In genomic region chr2:127025357-127026062, GRCh38 we compare ENCODE assay signal across 8 cellular contexts.
A peak's percentile ranks its signal among the peaks of the same experiment; 100 is the strongest.
DNase-seq lines count a peak whose midpoint lies in the region; ATAC-seq, FAIRE-seq and TF ChIP-seq lines count a peak whose summit lies in the region.

No MANE protein-coding gene starts in this region.

- H3K36me3 ChIP-seq in keratinocyte (ENCODE audit: control insufficient read depth in 2 of 2, extremely low read depth in 1 of 2, insufficient read depth in 2 of 2, low read length in 2 of 2): no peaks in the 10 kb centered on the region

- H3K27me3 ChIP-seq in keratinocyte (ENCODE audit: control insufficient read depth, extremely low read depth, insufficient read depth, low read length): peaks cover 12% of the 10 kb centered on the region

- H3K4me3 ChIP-seq in keratinocyte (ENCODE audit: control insufficient read depth in 2 of 3, extremely low read depth in 1 of 3, insufficient read depth in 2 of 3, low read depth in 1 of 3, low read length in 3 of 3): peak overlapping the region; percentile 22 to 63 (median 29)

- peak overlapping the region; percentile 67 for H2AFZ ChIP-seq in keratinocyte (ENCODE audit: control insufficient read depth, low read length)

- DNase-seq in NCI-H187 treated with DMSO at 0.1 percent for 48 hours (lab: John Stamatoyannopoulos, UW): peak; percentile 39
- peak; percentile 35 for DNase-seq in activated CD4-positive, CD25-positive, alpha-beta regulatory T cell treated with anti-CD3 and anti-CD28 coated beads, Interleukin-2, amount 50 U/mL, for 16 hours (ENCODE audit: low read depth, low spot score)
- peak; percentile 6 to 96 (median 85) for DNase-seq in caudate nucleus (lab: John Stamatoyannopoulos, UW)
- DNase-seq in keratinocyte (ENCODE audit: low read depth, low spot score): no peak
- DNase-seq in stimulated activated CD4-positive, alpha-beta T cell treated with anti-CD3 and anti-CD28 coated beads, Interleukin-15, amount 100 ng/mL, for 1 hour (ENCODE audit: low read depth in 1 of 2, low spot score in 1 of 2): peak; percentile 39 to 42
- no peak for DNase-seq in HuH-7.5 (ENCODE audit: low spot score)

- H3K4me1 ChIP-seq in keratinocyte (ENCODE audit: control insufficient read depth, extremely low read depth, insufficient read depth, low read length): peaks cover 8% of the 10 kb centered on the region

- H3K4me2 ChIP-seq in keratinocyte (ENCODE audit: control insufficient read depth, extremely low read depth, insufficient read depth, low read depth, low read length): peak overlapping the region; percentile 70

- TF ChIP-seq CTCF in GM12872 (IDR thresholded peaks at IDR 0.05; ENCODE audit: insufficient read depth, low read depth, low read length) (peak; percentile 56), keratinocyte (optimal IDR thresholded peaks at IDR 0.05 in 1 of 3, IDR thresholded peaks at IDR 0.05 in 1 of 3, conservative IDR thresholded peaks at IDR 0.05 in 1 of 3; ENCODE audit: extremely low read depth in 1 of 3, insufficient read depth in 2 of 3, low read length in 3 of 3) (peak in 2 of 3 experiments; percentile 24 to 62)

- H4K20me1 ChIP-seq in keratinocyte (ENCODE audit: control insufficient read depth, extremely low read depth, insufficient read depth, low read length): no peaks in the 10 kb centered on the region

- H3K9me1 ChIP-seq in keratinocyte (ENCODE audit: control insufficient read depth, extremely low read depth, insufficient read depth, low read length): no peaks in the 10 kb centered on the region

- peak overlapping the region; percentile 72 for H3K27ac ChIP-seq in caudate nucleus (ENCODE audit: low read depth, low read length)
- H3K27ac ChIP-seq in keratinocyte (ENCODE audit: control insufficient read depth, insufficient read depth, low read length): no peak overlapping the region

- no peaks in the 10 kb centered on the region for H3K79me2 ChIP-seq in keratinocyte (ENCODE audit: control insufficient read depth, insufficient read depth, low read length)

- peak overlapping the region; percentile 2 for H3K9ac ChIP-seq in keratinocyte (ENCODE audit: control insufficient read depth, extremely low read depth, insufficient read depth, low read length)

- peak; percentile 95 for ATAC-seq in HG02571 (IDR thresholded peaks at IDR 0.05; ENCODE audit: unreplicated experiment)

- no peak for FAIRE-seq in keratinocyte (lab: Jason Lieb, UNC)

- dilution Hi-C loops in keratinocyte (cut with MboI; ENCODE audit: extremely low pct_ligation_motif_present, low sequenced_read_pairs): no loop called here

- H3K9me3 ChIP-seq in keratinocyte (ENCODE audit: control insufficient read depth, low read depth, low read length): no peaks in the 10 kb centered on the region

Comparison
In these comparisons a context has a peak if more than half of its experiments do, and no peak if none do; other contexts are left out.
1. DNase-seq: peak in NCI-H187 treated with DMSO at 0.1 percent for 48 hours (single experiment), activated CD4-positive, CD25-positive, alpha-beta regulatory T cell treated with anti-CD3 and anti-CD28 coated beads, Interleukin-2, amount 50 U/mL, for 16 hours (single experiment), caudate nucleus (61 of 61) and stimulated activated CD4-positive, alpha-beta T cell treated with anti-CD3 and anti-CD28 coated beads, Interleukin-15, amount 100 ng/mL, for 1 hour (2 of 2); none in keratinocyte (single experiment) and HuH-7.5 (single experiment).